Comparison of ENCODE assay signal across 11 cellular contexts in genomic region chr11:46559815-46560214, GRCh38. TPM values are rescaled to one million over a fixed set of nuclear protein-coding genes. Genes with fewer than 3 reads are reported as not detected.
A peak's percentile ranks its signal among the peaks of the same experiment; 100 is the strongest.
DNase-seq lines count a peak whose midpoint lies in the region; ATAC-seq and TF ChIP-seq lines count a peak whose summit lies in the region.
"Had no signal": no experiment of that assay in that cellular context is flagged by ENCODE, and none has a peak within 500 bp of the region (broad histone marks: within the 10 kb centered on the region; RNA-seq: fewer than 3 reads in every experiment).

No MANE protein-coding gene starts in this region.

- H3K4me1 ChIP-seq in lower lobe of right lung, result peaks cover 54% of the 10 kb centered on the region
- H3K4me1 ChIP-seq in tibial nerve, result peaks cover 0 to 49% (median 24%) of the 10 kb centered on the region in 4 donors
- peaks cover 14 to 50% of the 10 kb centered on the region in 2 donors for H3K4me1 ChIP-seq in left lung

- intact Hi-C loops in lower lobe of right lung (cut with DNase I), result no loop called here
- intact Hi-C loops in left lung (cut with DNase I), result no loop called here

- DNase-seq in activated naive CD4-positive, alpha-beta T cell treated with anti-CD3 and anti-CD28 coated beads, Interleukin-2, amount 50 U/mL, for 72 hours (ENCODE audit: low spot score in 2 of 2), result no peak
- DNase-seq in activated naive CD8-positive, alpha-beta T cell treated with anti-CD3 and anti-CD28 coated beads for 36 hours, result no peak
- no peak for DNase-seq in lower lobe of right lung
- DNase-seq in tibial nerve (ENCODE audit: low spot score in 2 of 2), result no peak
- DNase-seq in left lung, result no peak
- no peak for DNase-seq in NCI-H2029 (lab: John Stamatoyannopoulos, UW)
- DNase-seq: KG1; NCI-H774; stimulated activated CD4-positive, alpha-beta T cell treated with anti-CD3 and anti-CD28 coated beads, Interleukin-4, amount 100 ng/mL, for 1 hour had no signal

- ATAC-seq in activated naive CD4-positive, alpha-beta T cell treated with anti-CD3 and anti-CD28 coated beads, Interleukin-2, amount 50 U/mL, for 72 hours, result no peak
- ATAC-seq in lower lobe of right lung (no peak), HG03439 (IDR thresholded peaks at IDR 0.05; ENCODE audit: unreplicated experiment) (no peak), left lung (no peak)

- H3K4me3 Mint-ChIP-seq in activated naive CD4-positive, alpha-beta T cell treated with anti-CD3 and anti-CD28 coated beads, Interleukin-2, amount 50 U/mL, for 24 hours, result peak overlapping the region; percentile 96
- peak overlapping the region; percentile 81 for H3K4me3 Mint-ChIP-seq in activated naive CD8-positive, alpha-beta T cell treated with anti-CD3 and anti-CD28 coated beads for 36 hours

- TF ChIP-seq EP300 in tibial nerve (IDR thresholded peaks at IDR 0.05), result no peak

- no peaks in the 10 kb centered on the region for H3K27me3 ChIP-seq in lower lobe of right lung (ENCODE audit: low read depth)
- no peaks in the 10 kb centered on the region for H3K27me3 ChIP-seq in tibial nerve
- H3K27me3 ChIP-seq in left lung, result no peaks in the 10 kb centered on the region

- H3K4me3 ChIP-seq in lower lobe of right lung (peak overlapping the region; percentile 45), tibial nerve (peak overlapping the region in 2 of 4 donors; percentile 15 to 39), left lung (peak overlapping the region in 1 of 2 donors; percentile 30)

- H3K27ac ChIP-seq in lower lobe of right lung (peak overlapping the region; percentile 68), tibial nerve (peak overlapping the region in 3 of 4 donors; percentile 64 to 86 (median 81)), left lung (peak overlapping the region in 1 of 2 donors; percentile 85)

- peak overlapping the region; percentile 98 for H3K27ac Mint-ChIP-seq in activated naive CD4-positive, alpha-beta T cell treated with anti-CD3 and anti-CD28 coated beads, Interleukin-2, amount 50 U/mL, for 24 hours
- peak overlapping the region in 1 of 2 donors; percentile 87 for H3K27ac Mint-ChIP-seq in activated naive CD4-positive, alpha-beta T cell treated with anti-CD3 and anti-CD28 coated beads, Interleukin-2, amount 50 U/mL, for 72 hours
- H3K27ac Mint-ChIP-seq in activated naive CD8-positive, alpha-beta T cell treated with anti-CD3 and anti-CD28 coated beads for 36 hours, result peak overlapping the region; percentile 93

- no peaks in the 10 kb centered on the region for H3K9me3 Mint-ChIP-seq in activated naive CD4-positive, alpha-beta T cell treated with anti-CD3 and anti-CD28 coated beads, Interleukin-2, amount 50 U/mL, for 24 hours
- no peaks in the 10 kb centered on the region for H3K9me3 Mint-ChIP-seq in activated naive CD4-positive, alpha-beta T cell treated with anti-CD3 and anti-CD28 coated beads, Interleukin-2, amount 50 U/mL, for 72 hours
- H3K9me3 Mint-ChIP-seq in activated naive CD8-positive, alpha-beta T cell treated with anti-CD3 and anti-CD28 coated beads for 36 hours, result no peaks in the 10 kb centered on the region

- peaks cover 80% of the 10 kb centered on the region for H3K4me1 Mint-ChIP-seq in activated naive CD4-positive, alpha-beta T cell treated with anti-CD3 and anti-CD28 coated beads, Interleukin-2, amount 50 U/mL, for 24 hours
- peaks cover 58% of the 10 kb centered on the region for H3K4me1 Mint-ChIP-seq in activated naive CD8-positive, alpha-beta T cell treated with anti-CD3 and anti-CD28 coated beads for 36 hours

- TF ChIP-seq CTCF in lower lobe of right lung (IDR thresholded peaks at IDR 0.05) (no peak), tibial nerve (IDR thresholded peaks at IDR 0.05) (no peak), left lung (IDR thresholded peaks at IDR 0.05) (no peak)

- WGBS in tibial nerve, 2 donors, result 76 to 77% methylated on average over 1 of the region's 1 CpG

- peaks cover 2% of the 10 kb centered on the region for H3K36me3 Mint-ChIP-seq in activated naive CD4-positive, alpha-beta T cell treated with anti-CD3 and anti-CD28 coated beads, Interleukin-2, amount 50 U/mL, for 24 hours
- H3K36me3 Mint-ChIP-seq in activated naive CD4-positive, alpha-beta T cell treated with anti-CD3 and anti-CD28 coated beads, Interleukin-2, amount 50 U/mL, for 72 hours, result no peaks in the 10 kb centered on the region
- H3K36me3 Mint-ChIP-seq in activated naive CD8-positive, alpha-beta T cell treated with anti-CD3 and anti-CD28 coated beads for 36 hours, result peaks cover 5% of the 10 kb centered on the region

- H3K9me3 ChIP-seq in lower lobe of right lung (no peaks in the 10 kb centered on the region), tibial nerve (no peaks in the 10 kb centered on the region), left lung (no peaks in the 10 kb centered on the region)

- TF ChIP-seq POLR2A in tibial nerve (IDR thresholded peaks at IDR 0.05), result no peak

- no peaks in the 10 kb centered on the region for H3K27me3 Mint-ChIP-seq in activated naive CD4-positive, alpha-beta T cell treated with anti-CD3 and anti-CD28 coated beads, Interleukin-2, amount 50 U/mL, for 24 hours
- H3K27me3 Mint-ChIP-seq in activated naive CD8-positive, alpha-beta T cell treated with anti-CD3 and anti-CD28 coated beads for 36 hours, result no peaks in the 10 kb centered on the region

- H3K36me3 ChIP-seq in lower lobe of right lung (no peaks in the 10 kb centered on the region), tibial nerve (no peaks in the 10 kb centered on the region), left lung (no peaks in the 10 kb centered on the region)

RNA-seq across cellular contexts. Expression of gene AMBRA1, which starts 34.0 kb away (rescaled TPM):
- 10 to 100 TPM; 20.9 to 28.5 TPM for total RNA-seq in activated naive CD4-positive, alpha-beta T cell treated with anti-CD3 and anti-CD28 coated beads, Interleukin-2, amount 50 U/mL, for 72 hours
- 10 to 100 TPM; 24.6 to 27.2 TPM for total RNA-seq in activated naive CD8-positive, alpha-beta T cell treated with anti-CD3 and anti-CD28 coated beads for 36 hours
- total RNA-seq in lower lobe of right lung (39.9 TPM), tibial nerve (10 to 100 TPM; 31.0 to 43.7 (median 35.8) TPM), left lung (10 to 100 TPM; 27.2 to 28.2 TPM)

RNA-seq across cellular contexts. Expression of gene HARBI1, which starts 57.2 kb away (rescaled TPM):
- total RNA-seq in activated naive CD4-positive, alpha-beta T cell treated with anti-CD3 and anti-CD28 coated beads, Interleukin-2, amount 50 U/mL, for 72 hours, result 1 to 10 TPM; 2.0 to 3.6 TPM
- 1 to 10 TPM; 2.6 to 4.5 TPM for total RNA-seq in activated naive CD8-positive, alpha-beta T cell treated with anti-CD3 and anti-CD28 coated beads for 36 hours
- 6.3 TPM for total RNA-seq in lower lobe of right lung
- total RNA-seq in tibial nerve, result 1 to 10 TPM in 3 of 4 donors, under 1 TPM in 1; 0.59 to 5.2 (median 2.6) TPM
- 1 to 10 TPM; 4.5 to 5.0 TPM for total RNA-seq in left lung

RNA-seq across cellular contexts. Expression of gene ATG13, which starts 57.5 kb away (rescaled TPM):
- total RNA-seq in activated naive CD4-positive, alpha-beta T cell treated with anti-CD3 and anti-CD28 coated beads, Interleukin-2, amount 50 U/mL, for 72 hours, result 10 to 100 TPM; 54.0 to 99.9 TPM
- total RNA-seq in activated naive CD8-positive, alpha-beta T cell treated with anti-CD3 and anti-CD28 coated beads for 36 hours, result 10 to 100 TPM; 49.2 to 51.4 TPM
- total RNA-seq in lower lobe of right lung (54.4 TPM), tibial nerve (100 to 1,000 TPM; 113 to 203 (median 139) TPM), left lung (10 to 100 TPM; 54.5 to 55.4 TPM)
